In the genomic region with DNA sequence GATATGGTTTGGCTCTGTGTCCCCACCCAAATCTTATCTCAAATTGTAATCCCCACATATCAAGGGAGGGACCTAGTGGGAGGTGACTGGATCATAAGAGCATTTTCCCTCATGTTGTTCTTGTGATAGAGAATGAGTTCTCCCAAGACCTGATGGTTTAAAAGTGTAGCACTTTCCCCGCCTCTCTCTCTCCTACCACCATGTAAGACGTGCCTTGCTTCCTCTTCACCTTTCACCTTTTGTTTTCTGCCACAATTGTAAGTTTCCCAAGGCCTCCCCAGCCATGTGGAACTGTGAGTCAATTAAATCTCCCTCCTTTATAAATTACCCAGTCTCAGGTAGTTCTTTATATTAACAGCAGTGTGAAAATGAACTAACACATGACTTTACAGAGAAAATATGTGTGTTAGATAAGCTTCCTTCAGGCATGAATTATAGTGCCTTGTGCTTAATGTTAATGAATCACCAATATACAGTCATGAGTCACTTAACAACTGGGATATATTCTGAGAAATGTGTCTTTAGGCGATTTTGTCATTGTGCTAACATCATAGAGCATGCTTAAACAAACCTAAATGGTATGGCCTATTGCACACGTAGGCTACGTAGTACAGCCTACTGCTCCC, we compare ENCODE assay signal across 1 cellular context.
TF ChIP-seq lines count a peak whose summit lies in the region.

No MANE protein-coding gene starts in this region.

TF ChIP-seq in HepG2, 621 proteins besides CTCF, POLR2A, EP300 and RAD21 (continued from another document):
- TF ChIP-seq PRDM4 (CRISPR knock-in tag; IDR thresholded peaks at IDR 0.05; ENCODE audit: borderline replicate concordance) (no peak), AKAP8 (CRISPR knock-in tag; IDR thresholded peaks at IDR 0.05) (no peak), ZMAT3 (CRISPR knock-in tag; conservative IDR thresholded peaks at IDR 0.05) (no peak), MZF1 (CRISPR knock-in tag; IDR thresholded peaks at IDR 0.05; ENCODE audit: borderline replicate concordance) (no peak), ZBTB8A (CRISPR knock-in tag; IDR thresholded peaks at IDR 0.05; ENCODE audit: borderline replicate concordance, low read depth) (no peak), NR2F1 (CRISPR knock-in tag; IDR thresholded peaks at IDR 0.05) (no peak), ZBTB21 (CRISPR knock-in tag; IDR thresholded peaks at IDR 0.05) (no peak), ZKSCAN1 (IDR thresholded peaks at IDR 0.05; ENCODE audit: low read length) (no peak)
- TF ChIP-seq, protein P1, sequence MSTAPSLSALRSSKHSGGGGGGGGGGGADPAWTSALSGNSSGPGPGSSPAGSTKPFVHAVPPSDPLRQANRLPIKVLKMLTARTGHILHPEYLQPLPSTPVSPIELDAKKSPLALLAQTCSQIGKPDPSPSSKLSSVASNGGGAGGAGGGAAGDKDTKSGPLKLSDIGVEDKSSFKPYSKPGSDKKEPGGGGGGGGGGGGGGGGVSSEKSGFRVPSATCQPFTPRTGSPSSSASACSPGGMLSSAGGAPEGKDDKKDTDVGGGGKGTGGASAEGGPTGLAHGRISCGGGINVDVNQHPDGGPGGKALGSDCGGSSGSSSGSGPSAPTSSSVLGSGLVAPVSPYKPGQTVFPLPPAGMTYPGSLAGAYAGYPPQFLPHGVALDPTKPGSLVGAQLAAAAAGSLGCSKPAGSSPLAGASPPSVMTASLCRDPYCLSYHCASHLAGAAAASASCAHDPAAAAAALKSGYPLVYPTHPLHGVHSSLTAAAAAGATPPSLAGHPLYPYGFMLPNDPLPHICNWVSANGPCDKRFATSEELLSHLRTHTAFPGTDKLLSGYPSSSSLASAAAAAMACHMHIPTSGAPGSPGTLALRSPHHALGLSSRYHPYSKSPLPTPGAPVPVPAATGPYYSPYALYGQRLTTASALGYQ (CRISPR knock-in tag; IDR thresholded peaks at IDR 0.05) = no peak
- TF ChIP-seq, protein P2, sequence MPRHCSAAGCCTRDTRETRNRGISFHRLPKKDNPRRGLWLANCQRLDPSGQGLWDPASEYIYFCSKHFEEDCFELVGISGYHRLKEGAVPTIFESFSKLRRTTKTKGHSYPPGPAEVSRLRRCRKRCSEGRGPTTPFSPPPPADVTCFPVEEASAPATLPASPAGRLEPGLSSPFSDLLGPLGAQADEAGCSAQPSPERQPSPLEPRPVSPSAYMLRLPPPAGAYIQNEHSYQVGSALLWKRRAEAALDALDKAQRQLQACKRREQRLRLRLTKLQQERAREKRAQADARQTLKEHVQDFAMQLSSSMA (CRISPR knock-in tag; IDR thresholded peaks at IDR 0.05) = no peak
